ENCODE assay signal across 8 cellular contexts in the genomic region with DNA sequence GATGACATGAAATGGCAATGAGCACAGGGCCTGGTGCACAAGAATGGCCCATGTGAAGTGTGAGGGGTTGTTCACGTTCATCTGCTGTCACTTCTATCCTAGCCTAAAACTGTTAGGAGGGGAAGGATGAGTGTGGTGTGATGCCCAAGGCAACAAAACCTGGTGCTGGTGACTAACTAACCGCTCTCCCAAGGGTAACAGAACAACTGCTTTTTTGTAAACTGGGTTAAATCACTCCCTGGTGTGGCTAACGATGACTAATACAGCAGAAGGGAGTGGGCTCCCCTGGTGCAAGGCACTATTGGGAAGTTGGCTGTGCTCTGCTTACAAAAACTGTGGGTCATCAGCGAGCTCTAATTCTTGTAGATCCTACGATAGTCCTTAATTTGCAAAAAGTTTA.
DNase-seq lines count a peak whose midpoint lies in the region; ATAC-seq and TF ChIP-seq lines count a peak whose summit lies in the region.

No MANE protein-coding gene starts in this region.

- H2AK5ac ChIP-seq in trophoblast cell (ENCODE audit: low read length), result no peak overlapping the region

- H3K36me3 ChIP-seq in ascending aorta (no peaks in the 10 kb centered on the region), trophoblast cell (ENCODE audit: control insufficient read depth in 1 of 2, insufficient read depth in 2 of 2, low read length in 2 of 2) (no peaks in the 10 kb centered on the region), Peyer's patch (no peaks in the 10 kb centered on the region)
- H3K36me3 ChIP-seq in effector memory CD4-positive, alpha-beta T cell (ENCODE audit: control insufficient read depth, insufficient read depth, low read length), result no peaks in the 10 kb centered on the region

- H3K27ac ChIP-seq in ascending aorta (no peak overlapping the region), trophoblast cell (ENCODE audit: low read depth, low read length) (no peak overlapping the region), Peyer's patch (no peak overlapping the region)
- no peak overlapping the region for H3K27ac ChIP-seq in effector memory CD4-positive, alpha-beta T cell (ENCODE audit: insufficient read depth, low read length, poor library complexity, severe bottlenecking)

- H3K4ac ChIP-seq in trophoblast cell (ENCODE audit: low read depth, low read length), result no peak overlapping the region

- no peak for TF ChIP-seq POLR2A in Peyer's patch (IDR thresholded peaks at IDR 0.05)

- H3K79me2 ChIP-seq in trophoblast cell (ENCODE audit: control insufficient read depth, insufficient read depth, low read length, poor library complexity), result no peaks in the 10 kb centered on the region

- ATAC-seq in GM18873 (IDR thresholded peaks at IDR 0.05; ENCODE audit: low FRiP score, unreplicated experiment) (peak; percentile 33), HG03095 (IDR thresholded peaks at IDR 0.05; ENCODE audit: unreplicated experiment) (peak; percentile 33)

- H4K12ac ChIP-seq in trophoblast cell (ENCODE audit: low read depth, low read length), result no peak overlapping the region

- no peak overlapping the region for H2BK12ac ChIP-seq in trophoblast cell (ENCODE audit: low read length)

- no peak overlapping the region for H3K4me2 ChIP-seq in trophoblast cell (ENCODE audit: low read length)

- no peak overlapping the region for H3K9ac ChIP-seq in trophoblast cell (ENCODE audit: low read length)

- H4K8ac ChIP-seq in trophoblast cell (ENCODE audit: low read depth, low read length), result no peak overlapping the region

- H4K91ac ChIP-seq in trophoblast cell (ENCODE audit: low read depth, low read length), result no peak overlapping the region

- TF ChIP-seq CTCF in ascending aorta (IDR thresholded peaks at IDR 0.05) (no peak), Peyer's patch (IDR thresholded peaks at IDR 0.05) (no peak)

- H3K27me3 ChIP-seq in ascending aorta, result no peaks in the 10 kb centered on the region
- no peaks in the 10 kb centered on the region for H3K27me3 ChIP-seq in trophoblast cell (ENCODE audit: insufficient read depth, low read length)
- no peaks in the 10 kb centered on the region for H3K27me3 ChIP-seq in Peyer's patch
- no peaks in the 10 kb centered on the region for H3K27me3 ChIP-seq in effector memory CD4-positive, alpha-beta T cell (replicated peaks; ENCODE audit: control insufficient read depth, insufficient read depth, low read length, poor library complexity, severe bottlenecking)

- H3K18ac ChIP-seq in trophoblast cell (ENCODE audit: low read length), result no peak overlapping the region

- no peak overlapping the region for H3K23ac ChIP-seq in trophoblast cell (ENCODE audit: low read length)

- H3K14ac ChIP-seq in trophoblast cell (ENCODE audit: low read length), result no peak overlapping the region

- peak; percentile 14 to 67 for DNase-seq in ascending aorta (ENCODE audit: low spot score in 2 of 2)
- peak; percentile 42 to 46 for DNase-seq in trophoblast cell
- DNase-seq in NCI-H2196 treated with DMSO at 0.1 percent for 48 hours (lab: John Stamatoyannopoulos, UW; ENCODE audit: unreplicated experiment), result no peak
- no peak for DNase-seq in Peyer's patch
- DNase-seq in activated CD8-positive, alpha-beta memory T cell treated with anti-CD3 and anti-CD28 coated beads for 24 hours, result no peak
- DNase-seq in effector memory CD4-positive, alpha-beta T cell, result no peak

- no peak overlapping the region for H2BK5ac ChIP-seq in trophoblast cell (ENCODE audit: low read depth, low read length, poor library complexity)

- no peak overlapping the region for H3K4me3 ChIP-seq in ascending aorta
- no peak overlapping the region for H3K4me3 ChIP-seq in trophoblast cell (ENCODE audit: low read depth, low read length)
- no peak overlapping the region for H3K4me3 ChIP-seq in Peyer's patch
- H3K4me3 ChIP-seq in effector memory CD4-positive, alpha-beta T cell (ENCODE audit: insufficient read depth, low read depth, low read length, poor library complexity, severe bottlenecking), result no peak overlapping the region

- WGBS in trophoblast cell (ENCODE audit: extremely low coverage, insufficient coverage, insufficient read length), result no CpG with 5 or more reads among the region's 5 CpGs

- no peak overlapping the region for H2BK120ac ChIP-seq in trophoblast cell (ENCODE audit: insufficient read depth, low read length, poor library complexity)

- H3K9me3 ChIP-seq in ascending aorta (no peaks in the 10 kb centered on the region), trophoblast cell (ENCODE audit: insufficient read depth, low read depth, low read length) (no peaks in the 10 kb centered on the region), Peyer's patch (no peaks in the 10 kb centered on the region)
- H3K9me3 ChIP-seq in effector memory CD4-positive, alpha-beta T cell (ENCODE audit: control insufficient read depth, low read length), result no peaks in the 10 kb centered on the region

- H2AFZ ChIP-seq in trophoblast cell (ENCODE audit: insufficient read depth, low read length, poor library complexity), result no peak overlapping the region

- intact Hi-C loops in ascending aorta (cut with DNase I), result no loop called here

- no peaks in the 10 kb centered on the region for H3K79me1 ChIP-seq in trophoblast cell (ENCODE audit: low read length)

- H3K4me1 ChIP-seq in ascending aorta (no peaks in the 10 kb centered on the region), trophoblast cell (ENCODE audit: control insufficient read depth in 1 of 2, insufficient read depth in 2 of 2, low read length in 2 of 2) (no peaks in the 10 kb centered on the region), Peyer's patch (no peaks in the 10 kb centered on the region)
- H3K4me1 ChIP-seq in effector memory CD4-positive, alpha-beta T cell (ENCODE audit: control insufficient read depth, insufficient read depth, low read length, poor library complexity, severe bottlenecking), result no peaks in the 10 kb centered on the region

Comparison
In these comparisons a context has a peak if more than half of its experiments do, and no peak if none do; other contexts are left out.
1. DNase-seq: peak in ascending aorta (2 of 2) and trophoblast cell (2 of 2); none in NCI-H2196 treated with DMSO at 0.1 percent for 48 hours (single experiment), Peyer's patch (0 of 3), activated CD8-positive, alpha-beta memory T cell treated with anti-CD3 and anti-CD28 coated beads for 24 hours (single experiment) and effector memory CD4-positive, alpha-beta T cell (0 of 3).